29 cellular contexts compared by ENCODE assay signal in the genomic region with DNA sequence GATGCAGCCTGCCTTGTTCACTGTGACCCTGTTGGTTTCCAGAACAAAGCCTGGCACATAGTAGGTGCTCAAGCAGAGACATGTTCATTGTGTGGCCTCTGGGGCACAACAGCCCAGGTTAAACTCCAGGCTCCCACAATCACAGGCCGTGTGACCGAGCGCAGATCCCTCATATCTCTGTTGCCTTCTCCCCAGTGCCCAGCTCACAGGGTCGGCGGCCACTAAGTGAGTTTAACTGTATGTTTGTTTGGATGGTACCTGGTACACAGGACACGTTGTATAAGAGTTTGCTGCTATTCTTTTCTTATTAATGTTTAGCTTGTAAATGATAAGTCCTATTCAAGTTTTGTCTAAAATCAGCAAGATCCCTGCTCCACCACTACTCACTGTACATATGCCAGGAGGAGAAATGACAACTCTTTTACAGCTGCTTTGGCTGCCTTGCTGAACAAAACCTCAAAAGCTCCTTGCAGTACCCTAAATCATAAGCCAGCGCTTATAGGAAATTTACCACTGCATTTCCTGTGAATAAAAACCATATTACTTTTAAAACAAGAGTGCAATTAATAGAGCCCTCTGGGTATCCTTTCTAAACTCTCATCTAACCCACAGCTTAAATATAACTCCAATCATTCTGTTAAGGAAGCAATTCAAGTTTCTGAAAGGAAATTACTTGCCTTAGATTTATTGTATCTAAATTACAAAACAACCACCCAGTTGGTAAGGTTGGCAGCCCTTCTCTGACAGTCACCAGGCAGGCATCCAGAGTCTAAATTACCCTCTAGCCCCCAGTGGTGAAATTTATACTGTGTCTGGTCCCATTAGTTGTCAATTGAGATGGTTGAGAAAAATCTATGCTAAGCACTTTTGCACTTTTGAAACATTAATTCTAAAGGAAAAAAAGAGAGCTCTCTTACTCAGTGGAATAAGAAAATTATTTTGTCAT.
A peak's percentile ranks its signal among the peaks of the same experiment; 100 is the strongest.
DNase-seq lines count a peak whose midpoint lies in the region; FAIRE-seq and TF ChIP-seq lines count a peak whose summit lies in the region.
"Had no signal": no experiment of that assay in that cellular context is flagged by ENCODE, and none has a peak within 500 bp of the region (broad histone marks: within the 10 kb centered on the region; RNA-seq: fewer than 3 reads in every experiment).

No MANE protein-coding gene starts in this region.

- H3T11ph ChIP-seq in H9 (ENCODE audit: low read length) = no peak overlapping the region

- H3K9ac ChIP-seq in GM23248 (no peak overlapping the region), adipocyte (ENCODE audit: low read length) (no peak overlapping the region), H9 (ENCODE audit: extremely low read depth, insufficient read length, low read length) (no peak overlapping the region)

- no peak overlapping the region for H3K23ac ChIP-seq in H9 (ENCODE audit: insufficient read length, low read depth, low read length)

- no peaks in the 10 kb centered on the region for H3K79me2 ChIP-seq in ACC112 (ENCODE audit: control insufficient read depth, insufficient read depth, low read length, unreplicated experiment)
- no peaks in the 10 kb centered on the region for H3K79me2 ChIP-seq in GM23248 (ENCODE audit: insufficient read depth)
- H3K79me2 ChIP-seq in H9 (ENCODE audit: insufficient read depth, low read length) = no peaks in the 10 kb centered on the region

- no peaks in the 10 kb centered on the region for H3K9me3 Mint-ChIP-seq in H9
- H3K9me3 Mint-ChIP-seq: activated CD4-positive, alpha-beta memory T cell treated with anti-CD3 and anti-CD28 coated beads for 36 hours; nephron had no signal

- peaks cover 12 to 13% of the 10 kb centered on the region in 2 experiments for H3K4me1 Mint-ChIP-seq in H9
- H3K4me1 Mint-ChIP-seq: mesothelial cell of epicardium; nephron; stimulated activated effector memory CD8-positive, alpha-beta T cell treated with anti-CD3 and anti-CD28 coated beads, Interleukin-12 subunit alpha, Interleukin-12 subunit beta, amount 100 ng/mL, for 72 hours had no signal

- H2BK15ac ChIP-seq in H9 (ENCODE audit: low read depth, low read length) = no peak overlapping the region

- no peaks in the 10 kb centered on the region for H3K27me3 Mint-ChIP-seq in H9 (ENCODE audit: low read depth)
- H3K27me3 Mint-ChIP-seq: activated CD4-positive, alpha-beta memory T cell treated with anti-CD3 and anti-CD28 coated beads for 36 hours; CD4-positive, alpha-beta T cell; progenitor cell of endocrine pancreas had no signal

- H3K36me3 ChIP-seq in ACC112 (ENCODE audit: insufficient read depth, low read length) (no peaks in the 10 kb centered on the region), GM23248 (ENCODE audit: low read depth) (no peaks in the 10 kb centered on the region), adipocyte (ENCODE audit: control insufficient read depth, insufficient read depth, low read length, severe bottlenecking) (no peaks in the 10 kb centered on the region), WERI-Rb-1 (no peaks in the 10 kb centered on the region)
- H3K36me3 ChIP-seq: adrenal gland, breast epithelium, left ventricle myocardium inferior, suprapubic skin, vagina had no signal

- H3F3A ChIP-seq in GM23248 (ENCODE audit: insufficient read depth) = 0 out of 2 replicates have a peak, but pooled peaks cover 4% of the 10 kb centered on the region

- no peak overlapping the region for H4K8ac ChIP-seq in H9 (replicated peaks; ENCODE audit: insufficient read length, low read depth, low read length)

- no peak overlapping the region for H4K5ac ChIP-seq in H9 (ENCODE audit: insufficient read length, low read depth, low read length)

- H3K27me3 ChIP-seq in ACC112 (ENCODE audit: insufficient read depth, low read length) = no peaks in the 10 kb centered on the region
- H3K27me3 ChIP-seq in GM23248 (replicated peaks; ENCODE audit: insufficient read depth) = no peaks in the 10 kb centered on the region
- no peaks in the 10 kb centered on the region for H3K27me3 ChIP-seq in adipocyte (replicated peaks; ENCODE audit: control insufficient read depth, insufficient read depth, low read length)
- H3K27me3 ChIP-seq in H9 (ENCODE audit: insufficient read depth, low read length) = no peaks in the 10 kb centered on the region
- H3K27me3 ChIP-seq in WERI-Rb-1 (ENCODE audit: insufficient read depth, low read depth, severe bottlenecking) = no peaks in the 10 kb centered on the region
- H3K27me3 ChIP-seq: adrenal gland, breast epithelium, suprapubic skin, vagina had no signal

- H3K4me2 ChIP-seq in GM23248 (ENCODE audit: unreplicated experiment) (no peak overlapping the region), H9 (ENCODE audit: insufficient read depth, insufficient read length, low read length) (no peak overlapping the region)

- H4K20me1 ChIP-seq in GM23248 (ENCODE audit: insufficient read depth) (no peaks in the 10 kb centered on the region), H9 (ENCODE audit: control insufficient read depth, insufficient read depth, insufficient read length) (no peaks in the 10 kb centered on the region)

- no peak for FAIRE-seq in RCC 7860 (lab: Jason Lieb, UNC)
- FAIRE-seq: GM12878 had no signal

- H2BK20ac ChIP-seq in H9 (ENCODE audit: low read depth, low read length, poor library complexity, severe bottlenecking) = no peak overlapping the region

- peaks cover 36% of the 10 kb centered on the region for H3K4me1 ChIP-seq in ACC112 (ENCODE audit: control insufficient read depth, insufficient read depth, low read length, unreplicated experiment)
- H3K4me1 ChIP-seq in GM23248 (ENCODE audit: insufficient read depth) = peaks cover 18% of the 10 kb centered on the region
- H3K4me1 ChIP-seq in adipocyte (ENCODE audit: control insufficient read depth, insufficient read depth, low read length) = peaks cover 20% of the 10 kb centered on the region
- H3K4me1 ChIP-seq in H9 (ENCODE audit: insufficient read depth, low read length) = peaks cover 3% of the 10 kb centered on the region; the same call in 1 of the 2 replicates
- H3K4me1 ChIP-seq: adrenal gland, breast epithelium, left ventricle myocardium inferior, vagina had no signal

- H3K79me1 ChIP-seq in H9 (ENCODE audit: insufficient read depth, low read depth, low read length, poor library complexity, severe bottlenecking) = no peaks in the 10 kb centered on the region

- H3K4me3 Mint-ChIP-seq in H9 = no peak overlapping the region
- H3K4me3 Mint-ChIP-seq: activated CD4-positive, alpha-beta memory T cell treated with anti-CD3 and anti-CD28 coated beads for 36 hours; CD4-positive, alpha-beta T cell; mesothelial cell of epicardium; nephron; stimulated activated effector memory CD8-positive, alpha-beta T cell treated with anti-CD3 and anti-CD28 coated beads, Interleukin-12 subunit alpha, Interleukin-12 subunit beta, amount 100 ng/mL, for 72 hours had no signal

- H3K9me2 ChIP-seq in GM23248 (ENCODE audit: insufficient read depth) = no peaks in the 10 kb centered on the region

- H3K4ac ChIP-seq in H9 (ENCODE audit: low read depth, low read length) = no peak overlapping the region

- H3K36me3 Mint-ChIP-seq in H9 (ENCODE audit: insufficient read depth in 1 of 3, low read depth in 3 of 3) = peaks cover 0 to 4% (median 0%) of the 10 kb centered on the region in 3 experiments; a peak in 2 of 7 replicates
- H3K36me3 Mint-ChIP-seq: activated CD4-positive, alpha-beta memory T cell treated with anti-CD3 and anti-CD28 coated beads for 36 hours; mesothelial cell of epicardium; stimulated activated effector memory CD8-positive, alpha-beta T cell treated with anti-CD3 and anti-CD28 coated beads, Interleukin-12 subunit alpha, Interleukin-12 subunit beta, amount 100 ng/mL, for 72 hours had no signal

- H3K4me3 ChIP-seq in ACC112 (ENCODE audit: low read depth, low read length) (no peak overlapping the region), GM23248 (no peak overlapping the region), adipocyte (ENCODE audit: low read length) (no peak overlapping the region), WERI-Rb-1 (ENCODE audit: low read depth, low read length) (no peak overlapping the region)
- H3K4me3 ChIP-seq: adrenal gland, breast epithelium, GM12878, left ventricle myocardium inferior, suprapubic skin, vagina had no signal

- no peak overlapping the region for H3K27ac Mint-ChIP-seq in H9
- H3K27ac Mint-ChIP-seq: activated CD4-positive, alpha-beta memory T cell treated with anti-CD3 and anti-CD28 coated beads for 36 hours; CD4-positive, alpha-beta T cell; mesothelial cell of epicardium; progenitor cell of endocrine pancreas; stimulated activated effector memory CD8-positive, alpha-beta T cell treated with anti-CD3 and anti-CD28 coated beads, Interleukin-12 subunit alpha, Interleukin-12 subunit beta, amount 100 ng/mL, for 72 hours had no signal

- H2BK5ac ChIP-seq in H9 (ENCODE audit: insufficient read length, low read length) = no peak overlapping the region

- WGBS in GM23248 (ENCODE audit: low coverage in 1 of 2, low lambda C conversion rate in 2 of 2, missing lambda C conversion rate in 2 of 2), 2 experiments = 92 to 93% methylated on average over 7 of the region's 7 CpGs
- WGBS in H9 (ENCODE audit: extremely low coverage, insufficient read length, low lambda C conversion rate) = no CpG with 5 or more reads among the region's 7 CpGs

- in situ Hi-C loops in GM23248 (cut with MboI) = no loop called here

- no peak overlapping the region for H2BK12ac ChIP-seq in H9 (ENCODE audit: insufficient read length, low read depth, low read length)

- H3K23me2 ChIP-seq in H9 (ENCODE audit: insufficient read length, low read depth, low read length, poor library complexity, severe bottlenecking) = no peaks in the 10 kb centered on the region

- H2AK5ac ChIP-seq in H9 (ENCODE audit: insufficient read length, low read length) = no peak overlapping the region

- no peak overlapping the region for H3K56ac ChIP-seq in H9 (ENCODE audit: insufficient read length, low read depth, low read length)

- no peak overlapping the region for H2BK120ac ChIP-seq in H9 (ENCODE audit: low read depth, low read length, poor library complexity, severe bottlenecking)

- no peak overlapping the region for H3K18ac ChIP-seq in H9 (ENCODE audit: insufficient read length, low read depth, low read length)

- H3K27ac ChIP-seq in ACC112 (ENCODE audit: low read depth, low read length) = peak overlapping the region; percentile 18
- H3K27ac ChIP-seq in GM23248 = no peak overlapping the region
- no peak overlapping the region for H3K27ac ChIP-seq in H9 (ENCODE audit: insufficient read length, low read depth, low read length)
- no peak overlapping the region for H3K27ac ChIP-seq in WERI-Rb-1
- H3K27ac ChIP-seq: adrenal gland, left ventricle myocardium inferior, suprapubic skin, vagina had no signal

- H4K91ac ChIP-seq in H9 (ENCODE audit: insufficient read length, low read depth, low read length) = no peak overlapping the region

- TF ChIP-seq CTCF in H9 (conservative IDR thresholded peaks at IDR 0.05) (no peak), WERI-Rb-1 (IDR thresholded peaks at IDR 0.05; ENCODE audit: low read depth, low read length) (no peak)

- H3K14ac ChIP-seq in H9 (ENCODE audit: insufficient read depth, low read length) = no peak overlapping the region

- DNase-seq in GM23248 (peak; percentile 48), adipocyte (ENCODE audit: low read depth) (peak; percentile 64), left kidney (ENCODE audit: low read depth, low spot score) (peak; percentile 25), H9 (no peak), activated gamma-delta T cell treated with Interleukin-2 at 50 U/mL for 16 hours (no peak), RCC 7860 (ENCODE audit: low spot score) (no peak), WERI-Rb-1 (no peak)
- DNase-seq: activated CD4-positive, alpha-beta memory T cell treated with anti-CD3 and anti-CD28 coated beads for 36 hours; activated gamma-delta T cell; activated T-cell treated with anti-CD3 and anti-CD28 coated beads for 4 hours; adrenal gland; CD4-positive, alpha-beta T cell; cortex of kidney; DMS153; KBM-7; left ventricle myocardium inferior; MV-4-11; NCI-H1694 treated with DMSO at 0.1 percent for 48 hours; NCI-H446; T-helper 9 cell had no signal

- no peak overlapping the region for H2AFZ ChIP-seq in ACC112 (ENCODE audit: low read length, unreplicated experiment)
- H2AFZ ChIP-seq in GM23248 = no peak overlapping the region
- no peak overlapping the region for H2AFZ ChIP-seq in H9 (ENCODE audit: low read length)

- H3K9me3 ChIP-seq in GM23248 (ENCODE audit: low read depth) = no peaks in the 10 kb centered on the region
- H3K9me3 ChIP-seq in adipocyte (ENCODE audit: control insufficient read depth, low read length) = no peaks in the 10 kb centered on the region
- no peaks in the 10 kb centered on the region for H3K9me3 ChIP-seq in H9 (ENCODE audit: control insufficient read depth, low read depth, low read length)
- no peaks in the 10 kb centered on the region for H3K9me3 ChIP-seq in WERI-Rb-1 (ENCODE audit: severe bottlenecking)
- H3K9me3 ChIP-seq: adrenal gland, breast epithelium, left ventricle myocardium inferior, suprapubic skin, vagina had no signal

Comparison
In these comparisons a context has a peak if more than half of its experiments do, and no peak if none do; other contexts are left out.
1. DNase-seq: peak in GM23248 (single experiment), adipocyte (single experiment) and left kidney (single experiment); none in H9 (single experiment), activated gamma-delta T cell treated with Interleukin-2 at 50 U/mL for 16 hours (single experiment), RCC 7860 (single experiment) and WERI-Rb-1 (single experiment).